1 cellular context compared by ENCODE assay signal in the genomic region with DNA sequence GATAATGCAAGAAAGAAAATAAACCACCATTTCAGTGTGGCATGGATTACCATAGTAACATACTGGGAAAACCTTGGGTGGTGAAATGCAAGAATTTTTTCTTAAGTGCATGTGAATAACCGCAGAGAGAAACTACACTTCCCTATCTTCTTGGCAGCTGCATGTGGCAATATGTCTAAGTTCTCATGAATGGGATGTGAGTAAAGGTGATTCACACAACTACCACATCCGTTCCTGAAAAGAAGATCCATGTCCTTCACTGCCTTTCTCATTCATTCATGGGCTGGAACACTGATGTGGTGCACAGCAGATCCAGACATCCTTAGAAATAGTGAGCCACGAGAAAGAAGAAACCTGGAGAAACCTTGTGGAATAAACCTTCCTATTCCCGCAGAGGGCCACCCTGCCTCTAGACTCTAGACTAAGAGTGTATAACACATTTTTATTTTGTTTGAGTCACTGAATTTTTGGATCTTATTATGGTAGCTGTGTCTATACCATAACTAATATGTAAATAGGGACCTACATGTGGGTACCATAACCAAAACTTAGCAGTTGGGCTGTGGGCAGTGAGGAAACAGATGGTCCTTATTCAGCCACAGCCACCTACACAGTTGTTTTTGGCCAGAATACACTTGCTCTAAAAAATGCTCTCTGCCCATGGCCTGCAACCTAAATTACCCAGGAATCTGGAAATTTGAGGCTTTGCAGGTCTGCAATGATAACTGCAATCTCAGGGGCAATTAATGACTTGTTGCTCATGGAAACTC.
TF ChIP-seq lines count a peak whose summit lies in the region.

No MANE protein-coding gene starts in this region.

TF ChIP-seq in WTC11, 78 proteins besides CTCF, POLR2A, EP300 and RAD21 (continued from another document):
- TF ChIP-seq ZNF512 (CRISPR knock-in tag; IDR thresholded peaks at IDR 0.05; ENCODE audit: borderline replicate concordance) (no peak), ERG (CRISPR knock-in tag; IDR thresholded peaks at IDR 0.05) (no peak), ZBTB43 (CRISPR knock-in tag; IDR thresholded peaks at IDR 0.05) (no peak), ZNF281 (CRISPR knock-in tag; IDR thresholded peaks at IDR 0.05) (no peak), FOXJ3 (CRISPR knock-in tag; IDR thresholded peaks at IDR 0.05; ENCODE audit: borderline replicate concordance) (no peak), NR3C1 (CRISPR knock-in tag; conservative IDR thresholded peaks at IDR 0.05; ENCODE audit: low read depth) (no peak), NFE2L1 (CRISPR knock-in tag; IDR thresholded peaks at IDR 0.05) (no peak)
